1 cellular context compared by ENCODE assay signal in genomic region chr1:70745199-70745598, GRCh38.
TF ChIP-seq lines count a peak whose summit lies in the region.

No MANE protein-coding gene starts in this region.

TF ChIP-seq in H1, 55 proteins besides CTCF, POLR2A, EP300 and RAD21 (continued from another document):
- TF ChIP-seq CHD7 (IDR thresholded peaks at IDR 0.05; ENCODE audit: insufficient replicate concordance, low read length) (no peak), GABPA (IDR thresholded peaks at IDR 0.05; ENCODE audit: borderline replicate concordance, insufficient read depth, low read length) (no peak), PHF8 (conservative IDR thresholded peaks at IDR 0.05; ENCODE audit: low read depth, low read length) (no peak), SIN3A (conservative IDR thresholded peaks at IDR 0.05 in 1 of 2, IDR thresholded peaks at IDR 0.05 in 1 of 2; ENCODE audit: low read depth in 1 of 2, low read length in 2 of 2) (no peak), CTBP2 (IDR thresholded peaks at IDR 0.05; ENCODE audit: borderline replicate concordance, insufficient read depth, insufficient read length, low read length) (no peak), NANOG (IDR thresholded peaks at IDR 0.05; ENCODE audit: insufficient read depth, low read depth, low read length, poor library complexity, severe bottlenecking) (no peak), HDAC2 (IDR thresholded peaks at IDR 0.05; ENCODE audit: borderline replicate concordance in 1 of 2, low read depth in 2 of 2, low read length in 2 of 2) (no peak), E2F6 (IDR thresholded peaks at IDR 0.05) (peak; percentile 91), SAP30 (IDR thresholded peaks at IDR 0.05; ENCODE audit: insufficient read depth, insufficient replicate concordance, low read length) (no peak), FOSL1 (IDR thresholded peaks at IDR 0.05; ENCODE audit: insufficient read depth, low read depth, low read length) (no peak), ZNF274 (IDR thresholded peaks at IDR 0.05; ENCODE audit: borderline replicate concordance, extremely low read depth, low read length) (no peak), SP1 (IDR thresholded peaks at IDR 0.05; ENCODE audit: low read depth, low read length) (0 out of 2 replicates have a peak, but pooled peaks have one; percentile 20), RXRA (IDR thresholded peaks at IDR 0.05; ENCODE audit: insufficient read depth, low read depth, low read length) (no peak), ATF2 (IDR thresholded peaks at IDR 0.05; ENCODE audit: low read length) (no peak), ATF3 (IDR thresholded peaks at IDR 0.05; ENCODE audit: insufficient read depth, low read depth, low read length) (no peak), EGR1 (IDR thresholded peaks at IDR 0.05; ENCODE audit: borderline replicate concordance, low read depth, low read length) (no peak), GTF2F1 (IDR thresholded peaks at IDR 0.05; ENCODE audit: borderline replicate concordance, low read depth, low read length) (no peak), MAFK (IDR thresholded peaks at IDR 0.05; ENCODE audit: low read depth, low read length) (no peak), NRF1 (IDR thresholded peaks at IDR 0.05; ENCODE audit: low read depth, low read length) (no peak), MAX (IDR thresholded peaks at IDR 0.05) (peak; percentile 99), YY1 (IDR thresholded peaks at IDR 0.05; ENCODE audit: low read depth, low read length) (no peak), JUN (IDR thresholded peaks at IDR 0.05; ENCODE audit: low read depth, low read length) (no peak), SRF (IDR thresholded peaks at IDR 0.05; ENCODE audit: low read depth, low read length) (no peak), POLR2AphosphoS5 (IDR thresholded peaks at IDR 0.05; ENCODE audit: low read depth, low read length) (no peak), CEBPB (IDR thresholded peaks at IDR 0.05; ENCODE audit: low read depth, low read length) (no peak), USF2 (IDR thresholded peaks at IDR 0.05; ENCODE audit: low read length) (no peak)
